Comparison of ENCODE assay signal across 10 cellular contexts in genomic region chr11:96134622-96135021, GRCh38.
DNase-seq lines count a peak whose midpoint lies in the region; ATAC-seq, FAIRE-seq and TF ChIP-seq lines count a peak whose summit lies in the region.
"Had no signal": no experiment of that assay in that cellular context is flagged by ENCODE, and none has a peak within 500 bp of the region (broad histone marks: within the 10 kb centered on the region; RNA-seq: fewer than 3 reads in every experiment).

No MANE protein-coding gene starts in this region.

- H3K27me3 Mint-ChIP-seq in activated T-cell treated with anti-CD3 and anti-CD28 coated beads, Interleukin-2, amount 50 U/mL, for 4 hours (ENCODE audit: low read depth), result no peaks in the 10 kb centered on the region

- POLR2A ChIA-PET in GM12878 (lab: Charles Lee), result interaction anchor here (0.6 to 0.8 kb wide), 2 partner anchors 13 to 23 kb away, joined by 3 to 7 read pairs; no protein-coding TSS in a partner anchor

- 0% methylated on average over 1 of the region's 1 CpG for WGBS in GM12878 (ENCODE audit: insufficient coverage, insufficient replicate concordance, low lambda C conversion rate, missing lambda C conversion rate)

- no peaks in the 10 kb centered on the region; a peak in 1 of 4 replicates for H3K36me3 ChIP-seq in GM12878 (ENCODE audit: control insufficient read depth in 2 of 2, insufficient read depth in 2 of 2, low read length in 1 of 2)
- H3K36me3 ChIP-seq in mucosa of descending colon (ENCODE audit: low read depth), result no peaks in the 10 kb centered on the region

- H3K27me3 ChIP-seq in GM12878 (replicated peaks in 1 of 2; ENCODE audit: control insufficient read depth in 2 of 2, insufficient read depth in 2 of 2, low read length in 1 of 2), result no peaks in the 10 kb centered on the region

- no peak overlapping the region for H3K27ac ChIP-seq in GM12878 (ENCODE audit: control insufficient read depth, insufficient read depth)

- H3K36me3 Mint-ChIP-seq in activated T-cell treated with anti-CD3 and anti-CD28 coated beads, Interleukin-2, amount 50 U/mL, for 4 hours (ENCODE audit: insufficient read depth), result peaks cover 28% of the 10 kb centered on the region

- SMC1A ChIA-PET in GM12878 (lab: Charles Lee; ENCODE audit: uncharacterized antibody, unreplicated experiment), result interaction anchor here (0.9 to 2.0 kb wide), 5 partner anchors 9 to 24 kb away, joined by 3 to 6 read pairs (median 4); no protein-coding TSS in a partner anchor

- CTCF ChIA-PET in GM12878 (lab: Yijun Ruan, JAX), result interaction anchor here (1.3 kb wide), 2 partner anchors 9 to 209 kb away, joined by 3 to 4 read pairs; no protein-coding TSS in a partner anchor

- RAD21 ChIA-PET in GM12878 (lab: Charles Lee; ENCODE audit: unreplicated experiment), result interaction anchor here (1.2 to 1.3 kb wide), 2 partner anchors 21 to 59 kb away, joined by 3 to 5 read pairs; no protein-coding TSS in a partner anchor

- H3K4me1 ChIP-seq in GM12878 (ENCODE audit: control insufficient read depth, insufficient read depth, low read length) (peaks cover 7% of the 10 kb centered on the region; the same call in 1 of the 2 replicates), mucosa of descending colon (ENCODE audit: low read depth) (no peaks in the 10 kb centered on the region)

- H4K20me1 ChIP-seq in GM12878 (ENCODE audit: control insufficient read depth, insufficient read depth), result no peaks in the 10 kb centered on the region

- peaks cover 4% of the 10 kb centered on the region for H3K79me2 ChIP-seq in GM12878 (ENCODE audit: control insufficient read depth, insufficient read depth, low read length)

- intact Hi-C loops in GM12878 (cut with micrococcal nuclease; ENCODE audit: unreplicated experiment), result no loop called here
- intact Hi-C loops in mucosa of descending colon (cut with DNase I, micrococcal nuclease), result no loop called here

- peak; percentile 26 for DNase-seq in DMS53 treated with DMSO at 0.1 percent for 48 hours (lab: John Stamatoyannopoulos, UW; ENCODE audit: unreplicated experiment)
- DNase-seq in GM12878 (ENCODE audit: low read depth, low spot score), result no peak
- DNase-seq in mucosa of descending colon, result no peak
- no peak for DNase-seq in activated CD4-positive, CD25-positive, alpha-beta regulatory T cell treated with anti-CD3 and anti-CD28 coated beads, Interleukin-2, amount 50 U/mL, for 72 hours
- DNase-seq in stimulated activated CD4-positive, alpha-beta T cell treated with anti-CD3 and anti-CD28 coated beads, Interleukin-4, amount 100 ng/mL, for 24 hours, result no peak
- DNase-seq in DMS153 treated with DMSO at 0.1 percent for 48 hours (lab: John Stamatoyannopoulos, UW; ENCODE audit: unreplicated experiment), result no peak
- DNase-seq in activated T-cell treated with anti-CD3 and anti-CD28 coated beads, Interleukin-2, amount 50 U/mL, for 4 hours, result no peak

- no peak overlapping the region for H3K4me2 ChIP-seq in GM12878 (ENCODE audit: control insufficient read depth, insufficient read depth)

- H3K9ac ChIP-seq in GM12878 (ENCODE audit: control insufficient read depth, insufficient read depth, low read length), result no peak overlapping the region

- TF ChIP-seq POLR2A in GM12878 (IDR thresholded peaks at IDR 0.05; ENCODE audit: low read depth, low read length), result no peak

- no peak overlapping the region for H3K4me3 Mint-ChIP-seq in activated T-cell treated with anti-CD3 and anti-CD28 coated beads, Interleukin-2, amount 50 U/mL, for 4 hours

- no TSS peak for BruUV-seq in GM12878 (replicated peaks; lab: Mats Ljungman, UMichigan)

- FAIRE-seq in GM12878 (lab: Jason Lieb, UNC), result no peak
- FAIRE-seq: astrocyte, G401.6 had no signal

- TF ChIP-seq CTCF in GM12878 (IDR thresholded peaks at IDR 0.05 in 2 of 3, conservative IDR thresholded peaks at IDR 0.05 in 1 of 3; ENCODE audit: control insufficient read depth in 2 of 3, extremely low read depth in 1 of 3, insufficient read depth in 1 of 3, low read depth in 3 of 3, low read length in 3 of 3) (no peak), mucosa of descending colon (IDR thresholded peaks at IDR 0.05) (no peak)

- H3K9me3 Mint-ChIP-seq in activated T-cell treated with anti-CD3 and anti-CD28 coated beads, Interleukin-2, amount 50 U/mL, for 4 hours, result no peaks in the 10 kb centered on the region

- TF ChIP-seq EP300 in GM12878 (IDR thresholded peaks at IDR 0.05; ENCODE audit: borderline replicate concordance in 1 of 2, control insufficient read depth in 1 of 2, low read depth in 2 of 2, low read length in 2 of 2), result no peak

- ATAC-seq in HG03280 (IDR thresholded peaks at IDR 0.05; ENCODE audit: unreplicated experiment) (peak; percentile 63), GM12878 (peak; percentile 70), mucosa of descending colon (peak; percentile 92)
- ATAC-seq in activated T-cell treated with anti-CD3 and anti-CD28 coated beads, Interleukin-2, amount 50 U/mL, for 4 hours, result no peak

- H3K4me3 ChIP-seq in GM12878, result no peak overlapping the region
- no peak overlapping the region for H3K4me3 ChIP-seq in mucosa of descending colon

- H3K9me3 ChIP-seq in GM12878 (replicated peaks; ENCODE audit: control insufficient read depth, insufficient read depth, low read length) (no peaks in the 10 kb centered on the region), mucosa of descending colon (no peaks in the 10 kb centered on the region)

- TF ChIP-seq RAD21 in GM12878 (IDR thresholded peaks at IDR 0.05; ENCODE audit: insufficient read depth, low read depth, low read length), result no peak

- H3K4me1 Mint-ChIP-seq in activated T-cell treated with anti-CD3 and anti-CD28 coated beads, Interleukin-2, amount 50 U/mL, for 4 hours (ENCODE audit: low read depth), result peaks cover 61% of the 10 kb centered on the region

- in situ Hi-C loops in GM12878 (cut with MboI), result no loop called here

- no peak overlapping the region for H2AFZ ChIP-seq in GM12878 (ENCODE audit: control insufficient read depth, low read depth, low read length)

TF ChIP-seq in GM12878, 131 proteins besides CTCF, POLR2A, EP300 and RAD21:
- TF ChIP-seq RUNX3 (IDR thresholded peaks at IDR 0.05; ENCODE audit: low read length) (peak; percentile 18; the same call in 1 of the 2 replicates), CUX1 (IDR thresholded peaks at IDR 0.05; ENCODE audit: insufficient replicate concordance, low read depth, low read length) (no peak)

Comparison
In these comparisons a context has a peak if more than half of its experiments do, and no peak if none do; other contexts are left out.
1. ATAC-seq: peak in HG03280 (single experiment), GM12878 (single experiment) and mucosa of descending colon (single experiment); none in activated T-cell treated with anti-CD3 and anti-CD28 coated beads, Interleukin-2, amount 50 U/mL, for 4 hours (0 of 2).